ENCODE assay signal across 1 cellular context in genomic region chr2:20822535-20823490, GRCh38.
A peak's percentile ranks its signal among the peaks of the same experiment; 100 is the strongest.
TF ChIP-seq lines count a peak whose summit lies in the region.

TSS of gene LDAH (minus strand) at chr2:20823101. CDS start at chr2:20801463, 21,638 bp downstream.

TF ChIP-seq in A549, 52 proteins besides CTCF, POLR2A, EP300 and RAD21 (continued from another document):
- peak in 1 of 2 experiments; percentile 25; a peak in 1 of 4 replicates for TF ChIP-seq CEBPB (IDR thresholded peaks at IDR 0.05)
- TF ChIP-seq ELK1 (IDR thresholded peaks at IDR 0.05; ENCODE audit: low read depth, low read length) = peak; percentile 93
- TF ChIP-seq E2F6 (IDR thresholded peaks at IDR 0.05; ENCODE audit: borderline replicate concordance, low read depth) = peak; percentile 75
- no peak for TF ChIP-seq ZC3H11A (IDR thresholded peaks at IDR 0.05)
- TF ChIP-seq NPAS2 (CRISPR knock-in tag; IDR thresholded peaks at IDR 0.05; ENCODE audit: borderline replicate concordance) = no peak
- TF ChIP-seq CBX2 (IDR thresholded peaks at IDR 0.05; ENCODE audit: borderline replicate concordance, low read depth) = no peak
- TF ChIP-seq KDM1A (IDR thresholded peaks at IDR 0.05; ENCODE audit: low read depth) = no peak
- TF ChIP-seq CHD2 (IDR thresholded peaks at IDR 0.05; ENCODE audit: low read length, partially characterized antibody) = no peak
- peak; percentile 59; the same call in 1 of the 2 replicates for TF ChIP-seq HMGXB4 (CRISPR knock-in tag; IDR thresholded peaks at IDR 0.05; ENCODE audit: borderline replicate concordance)
- peak; percentile 45; the same call in 1 of the 2 replicates for TF ChIP-seq KDM5A (IDR thresholded peaks at IDR 0.05)
- TF ChIP-seq MAZ (IDR thresholded peaks at IDR 0.05; ENCODE audit: borderline replicate concordance, low read depth, low read length) = peak; percentile 96
- TF ChIP-seq ATOH8 (CRISPR knock-in tag; IDR thresholded peaks at IDR 0.05; ENCODE audit: low read depth) = peak; percentile 78; the same call in 1 of the 2 replicates
- TF ChIP-seq CHD4 (IDR thresholded peaks at IDR 0.05; ENCODE audit: borderline replicate concordance) = no peak
- no peak for TF ChIP-seq MAFK (IDR thresholded peaks at IDR 0.05; ENCODE audit: partially characterized antibody)
- peak; percentile 99 for TF ChIP-seq BHLHE40 (IDR thresholded peaks at IDR 0.05; ENCODE audit: low read depth, low read length)
- no peak for TF ChIP-seq SMC3 (IDR thresholded peaks at IDR 0.05)
- TF ChIP-seq PBX3 (IDR thresholded peaks at IDR 0.05) = no peak
- TF ChIP-seq MYC (IDR thresholded peaks at IDR 0.05; ENCODE audit: borderline replicate concordance, low read length) = peak; percentile 69; the same call in 1 of the 2 replicates
- peak; percentile 96 for TF ChIP-seq MAX (IDR thresholded peaks at IDR 0.05)
- peak; percentile 41; the same call in 1 of the 2 replicates for TF ChIP-seq HOXB5 (CRISPR knock-in tag; IDR thresholded peaks at IDR 0.05)
- TF ChIP-seq SREBF2 (IDR thresholded peaks at IDR 0.05) = no peak
- TF ChIP-seq NR3C1 (IDR thresholded peaks at IDR 0.05) = no peak
